ENCODE assay signal across 9 cellular contexts in the genomic region with DNA sequence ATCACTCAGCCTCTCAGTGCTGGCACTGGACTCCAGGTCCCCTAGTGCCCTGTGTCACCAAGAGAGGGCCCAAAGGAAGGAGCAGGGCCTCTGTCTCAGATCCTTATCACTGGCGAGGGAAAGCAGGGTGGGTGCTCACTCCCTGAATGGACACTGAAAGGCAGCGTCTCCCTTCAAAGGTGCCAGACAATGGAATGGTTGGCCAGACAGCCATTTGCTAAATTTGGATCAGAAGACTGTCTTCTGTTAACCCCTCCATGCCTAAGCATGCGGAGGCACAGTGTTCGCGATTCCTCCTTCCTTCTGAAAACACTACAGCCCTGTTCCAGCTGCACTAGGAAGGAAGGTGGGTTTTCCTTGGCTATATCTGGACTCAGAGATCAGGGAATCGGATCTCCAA. TPM values are rescaled to one million over a fixed set of nuclear protein-coding genes. Genes with fewer than 3 reads are reported as not detected.
DNase-seq lines count a peak whose midpoint lies in the region; ATAC-seq and TF ChIP-seq lines count a peak whose summit lies in the region.
"Had no signal": no experiment of that assay in that cellular context is flagged by ENCODE, and none has a peak within 500 bp of the region (broad histone marks: within the 10 kb centered on the region; RNA-seq: fewer than 3 reads in every experiment).

No MANE protein-coding gene starts in this region.

- H3F3A ChIP-seq in MM.1S (ENCODE audit: insufficient read depth, low read length): peaks cover 10% of the 10 kb centered on the region; the same call in 1 of the 2 replicates

- peaks cover 0 to 12% (median 0%) of the 10 kb centered on the region in 11 experiments; a peak in 5 of 22 replicates for H3K9me3 ChIP-seq in BLaER1 treated with 17β-estradiol and CSF1 and Interleukin-3, amounts not matched to agents 10 nM and 100 nM (replicated peaks in 1 of 11)
- no peaks in the 10 kb centered on the region for H3K9me3 ChIP-seq in MM.1S (replicated peaks; ENCODE audit: insufficient read depth, low read length)

- H3K4me1 Mint-ChIP-seq in natural killer cell treated with Interleukin-12 subunit alpha and Interleukin-12 subunit beta and Interleukin-15 and Interleukin-18, amount 100 ng/mL, for 72 hours (ENCODE audit: low read depth in 2 of 2): peaks cover 19 to 24% of the 10 kb centered on the region in 2 donors

- DNase-seq in MM.1S (no peak), dorsolateral prefrontal cortex (no peak), KBM-7 (no peak), NCI-H1092 (lab: John Stamatoyannopoulos, UW) (no peak), AG08395 (ENCODE audit: low spot score) (no peak)
- DNase-seq in natural killer cell treated with Interleukin-12 subunit alpha and Interleukin-12 subunit beta and Interleukin-15 and Interleukin-18, amount 100 ng/mL, for 72 hours (ENCODE audit: low spot score): no peak

- H3K79me2 ChIP-seq in MM.1S (ENCODE audit: low read length): no peaks in the 10 kb centered on the region

- H3K9me3 Mint-ChIP-seq in natural killer cell treated with Interleukin-12 subunit alpha and Interleukin-12 subunit beta and Interleukin-15 and Interleukin-18, amount 100 ng/mL, for 72 hours: no peaks in the 10 kb centered on the region

- no peak overlapping the region for H3K27ac Mint-ChIP-seq in natural killer cell treated with Interleukin-12 subunit alpha and Interleukin-12 subunit beta and Interleukin-15 and Interleukin-18, amount 100 ng/mL, for 72 hours

- peak overlapping the region; percentile 88 to 100 (median 98) for H3K4me2 ChIP-seq in BLaER1 treated with 17β-estradiol and CSF1 and Interleukin-3, amounts not matched to agents 10 nM and 100 nM
- peak overlapping the region; percentile 92 for H3K4me2 ChIP-seq in MM.1S (ENCODE audit: low read depth, low read length)

- H3K27me3 Mint-ChIP-seq in natural killer cell treated with Interleukin-12 subunit alpha and Interleukin-12 subunit beta and Interleukin-15 and Interleukin-18, amount 100 ng/mL, for 72 hours: peaks cover 26 to 35% of the 10 kb centered on the region in 2 donors

- TF ChIP-seq CTCF in MM.1S (IDR thresholded peaks at IDR 0.05; ENCODE audit: low read length): no peak
- TF ChIP-seq CTCF in dorsolateral prefrontal cortex (IDR thresholded peaks at IDR 0.05 in 54 of 56, conservative IDR thresholded peaks at IDR 0.05 in 2 of 56; ENCODE audit: low read depth in 1 of 56, partially characterized antibody in 56 of 56): no peak

- peak overlapping the region; percentile 87 for H2AFZ ChIP-seq in MM.1S (ENCODE audit: low read length)

- H3K9me2 ChIP-seq in MM.1S (replicated peaks; ENCODE audit: insufficient read depth, low read length): no peaks in the 10 kb centered on the region

- intact Hi-C loops in dorsolateral prefrontal cortex (cut with DNase I): loop anchor here in 1 of 2 donors (5.0 kb wide), 1 partner anchor 50 kb away; no protein-coding TSS in a partner anchor

- H3K27me3 ChIP-seq in BLaER1 treated with 17β-estradiol and CSF1 and Interleukin-3, amounts not matched to agents 10 nM and 100 nM: peaks cover 28 to 41% (median 36%) of the 10 kb centered on the region in 11 experiments
- H3K27me3 ChIP-seq in MM.1S (replicated peaks; ENCODE audit: insufficient read depth, low read length) (peaks cover 22% of the 10 kb centered on the region), dorsolateral prefrontal cortex (peaks cover 0 to 8% (median 0%) of the 10 kb centered on the region in 45 donors)

- ATAC-seq in natural killer cell treated with Interleukin-12 subunit alpha and Interleukin-12 subunit beta and Interleukin-15 and Interleukin-18, amount 100 ng/mL, for 72 hours: no peak
- ATAC-seq in HG03521 (IDR thresholded peaks at IDR 0.05; ENCODE audit: unreplicated experiment): no peak

- H3K36me3 ChIP-seq in BLaER1 treated with 17β-estradiol and CSF1 and Interleukin-3, amounts not matched to agents 10 nM and 100 nM: no peaks in the 10 kb centered on the region
- no peaks in the 10 kb centered on the region for H3K36me3 ChIP-seq in MM.1S (replicated peaks; ENCODE audit: insufficient read depth, low read length)

- peak overlapping the region in 6 of 11 experiments; percentile 5 to 63 (median 47); a peak in 4 of 22 replicates for H3K9ac ChIP-seq in BLaER1 treated with 17β-estradiol and CSF1 and Interleukin-3, amounts not matched to agents 10 nM and 100 nM
- H3K9ac ChIP-seq in MM.1S (ENCODE audit: low read length): no peak overlapping the region; the same call in 1 of the 2 replicates

- no peaks in the 10 kb centered on the region for H3K36me3 Mint-ChIP-seq in natural killer cell treated with Interleukin-12 subunit alpha and Interleukin-12 subunit beta and Interleukin-15 and Interleukin-18, amount 100 ng/mL, for 72 hours

- peaks cover 0 to 41% (median 14%) of the 10 kb centered on the region in 11 experiments; a peak in 15 of 22 replicates for H4K20me1 ChIP-seq in BLaER1 treated with 17β-estradiol and CSF1 and Interleukin-3, amounts not matched to agents 10 nM and 100 nM
- no peaks in the 10 kb centered on the region for H4K20me1 ChIP-seq in MM.1S (ENCODE audit: insufficient read depth, low read length)

- H3K4me1 ChIP-seq in BLaER1 treated with 17β-estradiol and CSF1 and Interleukin-3, amounts not matched to agents 10 nM and 100 nM: peaks cover 47 to 72% (median 65%) of the 10 kb centered on the region in 10 experiments
- peaks cover 13% of the 10 kb centered on the region for H3K4me1 ChIP-seq in MM.1S (ENCODE audit: low read length)

- in situ Hi-C loops in KBM-7 (cut with MboI; ENCODE audit: low pct_unique_long_range_greater_than_20kb, low sequenced_read_pairs): no loop called here

- no peak overlapping the region for H3K27ac ChIP-seq in BLaER1 treated with 17β-estradiol and CSF1 and Interleukin-3, amounts not matched to agents 10 nM and 100 nM
- H3K27ac ChIP-seq in MM.1S (ENCODE audit: low read length): no peak overlapping the region
- H3K27ac ChIP-seq in dorsolateral prefrontal cortex: peak overlapping the region in 56 of 59 donors; percentile 20 to 99 (median 79)

- peak overlapping the region in 1 of 10 experiments; percentile 59; a peak in 2 of 20 replicates for H3K4me3 ChIP-seq in BLaER1 treated with 17β-estradiol and CSF1 and Interleukin-3, amounts not matched to agents 10 nM and 100 nM
- H3K4me3 ChIP-seq in MM.1S (ENCODE audit: low read length): peak overlapping the region; percentile 71; the same call in 1 of the 2 replicates
- peak overlapping the region in 26 of 59 donors; percentile 14 to 60 (median 50) for H3K4me3 ChIP-seq in dorsolateral prefrontal cortex

- H3K4me3 Mint-ChIP-seq in natural killer cell treated with Interleukin-12 subunit alpha and Interleukin-12 subunit beta and Interleukin-15 and Interleukin-18, amount 100 ng/mL, for 72 hours: peak overlapping the region; percentile 92

RNA-seq across cellular contexts. Expression of a gene that starts 48.4 kb away (rescaled TPM):
- total RNA-seq in dorsolateral prefrontal cortex: 100 to 1,000 TPM in 111 of 120 experiments, 10 to 100 TPM in 9; 80.9 to 338 (median 151) TPM
- total RNA-seq in natural killer cell treated with Interleukin-12 subunit alpha and Interleukin-12 subunit beta and Interleukin-15 and Interleukin-18, amount 100 ng/mL, for 72 hours: under 1 TPM; 0.05 to 0.28 TPM
- total RNA-seq: LHCN-M2 had no signal

Comparison
In these comparisons a context has a peak if more than half of its experiments do, and no peak if none do; other contexts are left out.
1. H3K27ac ChIP-seq: peak in dorsolateral prefrontal cortex (56 of 59); none in BLaER1 treated with 17β-estradiol and CSF1 and Interleukin-3, amounts not matched to agents 10 nM and 100 nM (0 of 11) and MM.1S (single experiment).
2. RNA of a gene that starts 48.4 kb away (total RNA-seq): 80.9 to 338 TPM in dorsolateral prefrontal cortex; 0.05 to 0.28 TPM in natural killer cell treated with Interleukin-12 subunit alpha and Interleukin-12 subunit beta and Interleukin-15 and Interleukin-18, amount 100 ng/mL, for 72 hours; every median in the first group is over 10 times any median in the second.